In genomic region chr9:19464061-19464763, GRCh38 we compare ENCODE assay signal across 8 cellular contexts. TPM values are rescaled to one million over a fixed set of nuclear protein-coding genes. Genes with fewer than 3 reads are reported as not detected.
DNase-seq lines count a peak whose midpoint lies in the region; ATAC-seq, FAIRE-seq and TF ChIP-seq lines count a peak whose summit lies in the region.

No MANE protein-coding gene starts in this region.

- H3K27me3 ChIP-seq in keratinocyte (ENCODE audit: control insufficient read depth, extremely low read depth, insufficient read depth, low read length) = no peaks in the 10 kb centered on the region
- no peaks in the 10 kb centered on the region for H3K27me3 ChIP-seq in upper lobe of left lung

- 73 to 93% methylated on average over 19 to 23 of the region's 23 CpGs for WGBS in upper lobe of left lung, 2 donors

- dilution Hi-C loops in keratinocyte (cut with MboI; ENCODE audit: extremely low pct_ligation_motif_present, low sequenced_read_pairs) = no loop called here

- peak overlapping the region; percentile 76 for H3K27ac Mint-ChIP-seq in activated naive CD4-positive, alpha-beta T cell treated with anti-CD3 and anti-CD28 coated beads, Interleukin-2, amount 50 U/mL, for 24 hours
- peak overlapping the region; percentile 69 for H3K27ac Mint-ChIP-seq in activated B cell treated with CpG ODN at 0.5 μM for 24 hours

- no peak for DNase-seq in activated naive CD4-positive, alpha-beta T cell (lab: John Stamatoyannopoulos, UW)
- DNase-seq in activated B cell treated with CpG ODN at 0.5 μM for 24 hours (no peak), keratinocyte (ENCODE audit: low read depth, low spot score) (no peak), upper lobe of left lung (no peak), NCI-H2029 (lab: John Stamatoyannopoulos, UW) (no peak), erythroblast (lab: John Stamatoyannopoulos, UW) (no peak), COR-L47 (lab: John Stamatoyannopoulos, UW) (no peak)

- no peaks in the 10 kb centered on the region for H3K9me3 Mint-ChIP-seq in activated naive CD4-positive, alpha-beta T cell treated with anti-CD3 and anti-CD28 coated beads, Interleukin-2, amount 50 U/mL, for 24 hours
- no peaks in the 10 kb centered on the region for H3K9me3 Mint-ChIP-seq in activated B cell treated with CpG ODN at 0.5 μM for 24 hours

- peak overlapping the region; percentile 55 for H3K4me2 ChIP-seq in keratinocyte (ENCODE audit: control insufficient read depth, extremely low read depth, insufficient read depth, low read depth, low read length)

- H3K4me3 ChIP-seq in keratinocyte (ENCODE audit: control insufficient read depth in 2 of 3, extremely low read depth in 1 of 3, insufficient read depth in 2 of 3, low read depth in 1 of 3, low read length in 3 of 3) (peak overlapping the region; percentile 2 to 63 (median 20)), upper lobe of left lung (peak overlapping the region in 3 of 4 donors; percentile 52 to 71 (median 59))

- CTCF ChIA-PET in activated B cell treated with CpG ODN at 0.5 μM for 24 hours (lab: Charles Lee) = interaction anchor here (0.6 to 6.5 kb wide), 32 partner anchors 9 to 1647 kb away, joined by 3 to 57 read pairs (median 4); partner anchors contain the start of genes RPS6 and RRAGA

- H3K9me1 ChIP-seq in keratinocyte (ENCODE audit: control insufficient read depth, extremely low read depth, insufficient read depth, low read length) = no peaks in the 10 kb centered on the region

- H3K9me3 ChIP-seq in keratinocyte (ENCODE audit: control insufficient read depth, low read depth, low read length) = no peaks in the 10 kb centered on the region
- no peaks in the 10 kb centered on the region for H3K9me3 ChIP-seq in upper lobe of left lung

- TF ChIP-seq EP300 in upper lobe of left lung (IDR thresholded peaks at IDR 0.05) = no peak

- no peaks in the 10 kb centered on the region for H3K79me2 ChIP-seq in keratinocyte (ENCODE audit: control insufficient read depth, insufficient read depth, low read length)

- POLR2A ChIA-PET in activated B cell treated with CpG ODN at 0.5 μM for 24 hours (lab: Charles Lee) = interaction anchor here (0.5 to 1.5 kb wide), 3 partner anchors 84 to 416 kb away, joined by 3 to 10 read pairs (median 5); partner anchors contain the start of gene RPS6

- H3K36me3 ChIP-seq in keratinocyte (ENCODE audit: control insufficient read depth in 2 of 2, extremely low read depth in 1 of 2, insufficient read depth in 2 of 2, low read length in 2 of 2) (no peaks in the 10 kb centered on the region), upper lobe of left lung (no peaks in the 10 kb centered on the region)

- H2AFZ ChIP-seq in keratinocyte (ENCODE audit: control insufficient read depth, low read length) = peak overlapping the region; percentile 97

- H3K27me3 Mint-ChIP-seq in activated naive CD4-positive, alpha-beta T cell treated with anti-CD3 and anti-CD28 coated beads, Interleukin-2, amount 50 U/mL, for 24 hours = no peaks in the 10 kb centered on the region
- H3K27me3 Mint-ChIP-seq in activated B cell treated with CpG ODN at 0.5 μM for 24 hours = no peaks in the 10 kb centered on the region

- ATAC-seq in activated B cell treated with CpG ODN at 0.5 μM for 24 hours (ENCODE audit: low read depth) (no peak), upper lobe of left lung (ENCODE audit: low FRiP score in 2 of 2) (no peak)

- H3K4me1 ChIP-seq in keratinocyte (ENCODE audit: control insufficient read depth, extremely low read depth, insufficient read depth, low read length) = no peaks in the 10 kb centered on the region
- peaks cover 0 to 11% (median 7%) of the 10 kb centered on the region in 4 donors for H3K4me1 ChIP-seq in upper lobe of left lung

- H3K36me3 Mint-ChIP-seq in activated naive CD4-positive, alpha-beta T cell treated with anti-CD3 and anti-CD28 coated beads, Interleukin-2, amount 50 U/mL, for 24 hours = no peaks in the 10 kb centered on the region
- no peaks in the 10 kb centered on the region for H3K36me3 Mint-ChIP-seq in activated B cell treated with CpG ODN at 0.5 μM for 24 hours (ENCODE audit: low read depth)

- peak overlapping the region; percentile 52 for H3K9ac ChIP-seq in keratinocyte (ENCODE audit: control insufficient read depth, extremely low read depth, insufficient read depth, low read length)

- H3K4me1 Mint-ChIP-seq in activated naive CD4-positive, alpha-beta T cell treated with anti-CD3 and anti-CD28 coated beads, Interleukin-2, amount 50 U/mL, for 24 hours = peaks cover 8% of the 10 kb centered on the region
- H3K4me1 Mint-ChIP-seq in activated B cell treated with CpG ODN at 0.5 μM for 24 hours = peaks cover 11% of the 10 kb centered on the region

- TF ChIP-seq POLR2A in upper lobe of left lung (IDR thresholded peaks at IDR 0.05) = no peak
- TF ChIP-seq POLR2A in erythroblast (IDR thresholded peaks at IDR 0.05; ENCODE audit: low read length) = no peak

- H3K27ac ChIP-seq in keratinocyte (ENCODE audit: control insufficient read depth, insufficient read depth, low read length) = no peak overlapping the region
- peak overlapping the region in 1 of 4 donors; percentile 66 for H3K27ac ChIP-seq in upper lobe of left lung

- H3K4me3 Mint-ChIP-seq in activated naive CD4-positive, alpha-beta T cell treated with anti-CD3 and anti-CD28 coated beads, Interleukin-2, amount 50 U/mL, for 24 hours = peak overlapping the region; percentile 81
- peak overlapping the region; percentile 88 for H3K4me3 Mint-ChIP-seq in activated B cell treated with CpG ODN at 0.5 μM for 24 hours

- no peak for TF ChIP-seq CTCF in activated B cell treated with CpG ODN at 0.5 μM for 24 hours (IDR thresholded peaks at IDR 0.05)
- no peak for TF ChIP-seq CTCF in keratinocyte (optimal IDR thresholded peaks at IDR 0.05 in 1 of 3, IDR thresholded peaks at IDR 0.05 in 1 of 3, conservative IDR thresholded peaks at IDR 0.05 in 1 of 3; ENCODE audit: extremely low read depth in 1 of 3, insufficient read depth in 2 of 3, low read length in 3 of 3)
- no peak for TF ChIP-seq CTCF in upper lobe of left lung (IDR thresholded peaks at IDR 0.05)

- peak; percentile 36 for FAIRE-seq in keratinocyte (lab: Jason Lieb, UNC)

- no peaks in the 10 kb centered on the region for H4K20me1 ChIP-seq in keratinocyte (ENCODE audit: control insufficient read depth, extremely low read depth, insufficient read depth, low read length)

- intact Hi-C loops in activated B cell treated with CpG ODN at 0.5 μM for 24 hours (cut with micrococcal nuclease) = loop anchor here (2.0 kb wide), 3 partner anchors 233 to 1477 kb away; partner anchors contain the start of genes DENND4C and HAUS6

RNA-seq across cellular contexts. Expression of gene ACER2, which starts 55.4 kb away (rescaled TPM):
- total RNA-seq in activated B cell treated with CpG ODN at 0.5 μM for 24 hours = 1.4 and 2.0 TPM in 2 replicates
- polyA plus RNA-seq in keratinocyte = 3.2 to 4.3 TPM (median 4.2 TPM) in 3 replicates
- polyA plus RNA-seq in keratinocyte (2011; ENCODE audit: low read depth) = 0.31 TPM
- polyA plus RNA-seq in keratinocyte (2011; cell fraction: cytosol; rRNA removed) = 1.7 and 3.3 TPM in 2 replicates
- 6.0 and 7.2 TPM in 2 replicates for polyA plus RNA-seq in keratinocyte (2011; cell fraction: nucleus; rRNA removed)
- 2.2 and 2.9 TPM in 2 replicates for polyA plus RNA-seq in keratinocyte (2012; ENCODE audit: low replicate concordance)
- 5.7 to 13.7 TPM (median 13.1 TPM) in 3 replicates for polyA minus RNA-seq in keratinocyte
- polyA minus RNA-seq in keratinocyte (2011; cell fraction: cytosol; rRNA and poly(A)+ RNA removed) = 3.5 TPM
- polyA minus RNA-seq in keratinocyte (2011; cell fraction: nucleus; rRNA and poly(A)+ RNA removed) = 10.4 and 11.4 TPM in 2 replicates
- 1 to 10 TPM; 3.2 to 9.4 (median 4.5) TPM for total RNA-seq in upper lobe of left lung
